In genomic region chr1:2103266-2103900, GRCh38 we compare ENCODE assay signal across 1 cellular context.
TF ChIP-seq lines count a peak whose summit lies in the region.

No MANE protein-coding gene starts in this region.

TF ChIP-seq in HepG2, 621 proteins besides CTCF, POLR2A, EP300 and RAD21 (continued from another document and continues in another):
- TF ChIP-seq ZBTB34 (CRISPR knock-in tag; IDR thresholded peaks at IDR 0.05) (no peak), KMT2A (CRISPR knock-in tag; IDR thresholded peaks at IDR 0.05) (no peak), TFDP2 (CRISPR knock-in tag; IDR thresholded peaks at IDR 0.05) (peak; percentile 53; the same call in 1 of the 2 replicates), ZBTB21 (CRISPR knock-in tag; IDR thresholded peaks at IDR 0.05) (no peak), YEATS2 (CRISPR knock-in tag; IDR thresholded peaks at IDR 0.05; ENCODE audit: borderline replicate concordance) (0 out of 2 replicates have a peak, but pooled peaks have one; percentile 23), ZNF251 (CRISPR knock-in tag; IDR thresholded peaks at IDR 0.05) (no peak), ZNF362 (CRISPR knock-in tag; IDR thresholded peaks at IDR 0.05; ENCODE audit: borderline replicate concordance) (no peak), TMF1 (CRISPR knock-in tag; IDR thresholded peaks at IDR 0.05; ENCODE audit: low read depth) (no peak), ZNF776 (CRISPR knock-in tag; IDR thresholded peaks at IDR 0.05) (0 out of 2 replicates have a peak, but pooled peaks have one; percentile 26), ZNF775 (CRISPR knock-in tag; IDR thresholded peaks at IDR 0.05; ENCODE audit: borderline replicate concordance) (no peak), ZNF691 (CRISPR knock-in tag; IDR thresholded peaks at IDR 0.05; ENCODE audit: borderline replicate concordance, low read depth) (no peak), ETS1 (CRISPR knock-in tag; IDR thresholded peaks at IDR 0.05) (no peak), TFAP4 (IDR thresholded peaks at IDR 0.05; ENCODE audit: borderline replicate concordance, low read depth) (no peak), MAX (IDR thresholded peaks at IDR 0.05) (peak; percentile 89), GTF2F1 (IDR thresholded peaks at IDR 0.05; ENCODE audit: low read length) (no peak), SP140L (CRISPR knock-in tag; IDR thresholded peaks at IDR 0.05; ENCODE audit: borderline replicate concordance) (no peak), ZGPAT (CRISPR knock-in tag; IDR thresholded peaks at IDR 0.05) (no peak), SALL1 (CRISPR knock-in tag; IDR thresholded peaks at IDR 0.05) (peak; percentile 64; the same call in 1 of the 2 replicates), ZNF766 (CRISPR knock-in tag; IDR thresholded peaks at IDR 0.05; ENCODE audit: borderline replicate concordance) (peak; percentile 54; the same call in 1 of the 2 replicates), RNF2 (conservative IDR thresholded peaks at IDR 0.05; ENCODE audit: low read depth) (no peak), HNRNPUL1 (IDR thresholded peaks at IDR 0.05; ENCODE audit: low read depth, low read length) (no peak), TSC22D2 (CRISPR knock-in tag; IDR thresholded peaks at IDR 0.05; ENCODE audit: borderline replicate concordance) (no peak), ERF (CRISPR knock-in tag; IDR thresholded peaks at IDR 0.05) (0 out of 2 replicates have a peak, but pooled peaks have one; percentile 48), AGO1 (IDR thresholded peaks at IDR 0.05; ENCODE audit: low read depth, low read length, poor library complexity, severe bottlenecking) (no peak), KDM5B (CRISPR knock-in tag; IDR thresholded peaks at IDR 0.05; ENCODE audit: borderline replicate concordance) (peak; percentile 87), ZNF549 (CRISPR knock-in tag; IDR thresholded peaks at IDR 0.05) (no peak), ZNF724P (CRISPR knock-in tag; IDR thresholded peaks at IDR 0.05; ENCODE audit: borderline replicate concordance) (0 out of 2 replicates have a peak, but pooled peaks have one; percentile 54), CEBPB (IDR thresholded peaks at IDR 0.05; ENCODE audit: borderline replicate concordance, low read depth, low read length) (peak; percentile 93), HNF4G (IDR thresholded peaks at IDR 0.05; ENCODE audit: borderline replicate concordance, low read depth, low read length) (0 out of 2 replicates have a peak, but pooled peaks have one; percentile 13), HNF4G (CRISPR knock-in tag; IDR thresholded peaks at IDR 0.05; ENCODE audit: borderline replicate concordance, low read depth) (no peak), ZNF235 (CRISPR knock-in tag; IDR thresholded peaks at IDR 0.05; ENCODE audit: borderline replicate concordance) (no peak), MNT (IDR thresholded peaks at IDR 0.05) (no peak), MLX (CRISPR knock-in tag; IDR thresholded peaks at IDR 0.05) (no peak), ZNF687 (CRISPR knock-in tag; IDR thresholded peaks at IDR 0.05) (peak; percentile 96), HIC2 (CRISPR knock-in tag; IDR thresholded peaks at IDR 0.05; ENCODE audit: low read depth) (0 out of 2 replicates have a peak, but pooled peaks have one; percentile 54), JUN (CRISPR knock-in tag; IDR thresholded peaks at IDR 0.05) (no peak), ZNF276 (CRISPR knock-in tag; IDR thresholded peaks at IDR 0.05; ENCODE audit: low read depth) (peak; percentile 44; the same call in 1 of the 2 replicates), GATAD1 (CRISPR knock-in tag; IDR thresholded peaks at IDR 0.05) (no peak), ZNF446 (CRISPR knock-in tag; IDR thresholded peaks at IDR 0.05) (0 out of 2 replicates have a peak, but pooled peaks have one; percentile 47), PAF1 (CRISPR knock-in tag; IDR thresholded peaks at IDR 0.05) (no peak)
